In the genomic region with DNA sequence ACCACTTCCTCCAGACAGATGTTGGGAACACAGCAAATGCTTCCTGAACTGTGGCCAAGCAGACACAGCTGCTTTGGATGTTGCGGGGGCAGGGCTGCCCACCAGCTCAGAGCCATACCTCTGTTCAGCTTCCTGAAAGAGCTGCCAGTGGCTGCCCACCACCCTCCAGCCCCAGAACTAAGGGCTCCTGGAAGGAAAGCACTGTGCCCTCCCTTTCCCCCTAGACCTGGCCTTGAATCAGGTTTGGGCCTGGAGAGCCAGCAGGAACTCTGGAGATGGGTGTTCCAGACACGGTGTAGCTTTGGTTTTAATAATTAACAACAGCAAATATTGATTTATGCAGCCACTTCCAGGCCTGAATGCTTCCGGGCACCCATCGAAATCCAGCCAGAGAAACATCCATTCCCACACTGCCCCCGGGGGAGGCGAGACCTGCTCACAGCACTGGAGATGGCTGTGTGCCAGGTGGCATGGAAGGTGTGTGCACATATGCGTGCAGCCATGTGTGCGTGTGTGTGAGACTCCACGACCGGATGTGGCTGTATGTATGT, we compare ENCODE assay signal across 11 cellular contexts. TPM values are rescaled to one million over a fixed set of nuclear protein-coding genes. Genes with fewer than 3 reads are reported as not detected.
DNase-seq lines count a peak whose midpoint lies in the region; ATAC-seq and TF ChIP-seq lines count a peak whose summit lies in the region.
"Had no signal": no experiment of that assay in that cellular context is flagged by ENCODE, and none has a peak within 500 bp of the region (broad histone marks: within the 10 kb centered on the region; RNA-seq: fewer than 3 reads in every experiment).

No MANE protein-coding gene starts in this region.

- no peaks in the 10 kb centered on the region for H3K9me3 ChIP-seq in BLaER1
- no peaks in the 10 kb centered on the region for H3K9me3 ChIP-seq in lung (ENCODE audit: control insufficient read depth in 2 of 2, insufficient read depth in 1 of 2, low read length in 1 of 2)
- H3K9me3 ChIP-seq in left ventricle myocardium inferior (replicated peaks), result no peaks in the 10 kb centered on the region

- DNase-seq in Jurkat, Clone E6-1 (ENCODE audit: low read depth, low spot score), result peak; percentile 84
- DNase-seq in SW480 (ENCODE audit: low spot score) (peak; percentile 32), lung (ENCODE audit: low spot score) (peak; percentile 85), amniotic stem cell (lab: John Stamatoyannopoulos, UW) (no peak), OCI-M2 (lab: John Stamatoyannopoulos, UW; ENCODE audit: unreplicated experiment) (no peak), left ventricle myocardium inferior (no peak)
- DNase-seq: activated CD8-positive, alpha-beta memory T cell treated with anti-CD3 and anti-CD28 coated beads, Interleukin-2, amount 50 U/mL, for 48 hours; C1 segment of cervical spinal cord; midbrain had no signal

- H3K27ac ChIP-seq in BLaER1 (peak overlapping the region; percentile 27; the same call in 1 of the 2 replicates), lung (ENCODE audit: low read depth in 1 of 2, low read length in 1 of 2) (peak overlapping the region in 1 of 2 donors; percentile 84), left ventricle myocardium inferior (replicated peaks) (no peak overlapping the region)

- WGBS in lung, 2 donors, result 57 to 64% methylated on average over 10 of the region's 10 CpGs

- peak overlapping the region; percentile 51 for H3K4me2 ChIP-seq in BLaER1

- H3K4me3 ChIP-seq in BLaER1, result no peak overlapping the region
- peak overlapping the region; percentile 43 for H3K4me3 ChIP-seq in Jurkat, Clone E6-1 (ENCODE audit: low read length)
- H3K4me3 ChIP-seq in lung, result no peak overlapping the region
- H3K4me3 ChIP-seq in left ventricle myocardium inferior, result no peak overlapping the region

- 0 out of 2 replicates have a peak overlapping the region, but pooled peaks have one; percentile 34 for H3K9ac ChIP-seq in BLaER1

- H3K4me1 ChIP-seq in BLaER1 (peaks cover 30% of the 10 kb centered on the region), lung (ENCODE audit: control insufficient read depth in 2 of 2, insufficient read depth in 2 of 2, low read length in 2 of 2) (peaks cover 0 to 7% of the 10 kb centered on the region in 2 donors), left ventricle myocardium inferior (peaks cover 30% of the 10 kb centered on the region)

- H3K36me3 ChIP-seq in BLaER1, result no peaks in the 10 kb centered on the region
- H3K36me3 ChIP-seq in lung (ENCODE audit: control insufficient read depth in 2 of 2, insufficient read depth in 2 of 2, low read length in 2 of 2), result no peaks in the 10 kb centered on the region
- no peaks in the 10 kb centered on the region for H3K36me3 ChIP-seq in left ventricle myocardium inferior

- intact Hi-C loops in left ventricle myocardium inferior (cut with micrococcal nuclease), result no loop called here

- ATAC-seq in lung (ENCODE audit: insufficient read depth, low FRiP score) (no peak), GM21528 (IDR thresholded peaks at IDR 0.05; ENCODE audit: low FRiP score, unreplicated experiment) (no peak)

- no peak for TF ChIP-seq CTCF in lung (IDR thresholded peaks at IDR 0.05; ENCODE audit: control extremely low read depth, extremely low read depth)
- no peak for TF ChIP-seq CTCF in left ventricle myocardium inferior (IDR thresholded peaks at IDR 0.05; ENCODE audit: borderline replicate concordance)

- H3K27me3 ChIP-seq in BLaER1 (no peaks in the 10 kb centered on the region), lung (ENCODE audit: control insufficient read depth, insufficient read depth) (no peaks in the 10 kb centered on the region), left ventricle myocardium inferior (ENCODE audit: low read depth) (peaks cover 70% of the 10 kb centered on the region)

- peaks cover 12% of the 10 kb centered on the region; the same call in 1 of the 2 replicates for H4K20me1 ChIP-seq in BLaER1

RNA-seq across cellular contexts. Expression of a gene that starts 45.7 kb away (rescaled TPM):
- 14.9 TPM for polyA plus RNA-seq in Jurkat, Clone E6-1 (2012; ENCODE audit: insufficient read depth, insufficient read length)
- total RNA-seq in lung, result 10 to 100 TPM; 14.6 to 41.4 TPM
- 10 to 100 TPM in 1 of 2 donors, 1 to 10 TPM in 1; 5.6 to 64.7 TPM for polyA plus RNA-seq in lung
- 6.2 TPM for total RNA-seq in left ventricle myocardium inferior

Comparison
In these comparisons a context has a peak if more than half of its experiments do, and no peak if none do; other contexts are left out.
1. DNase-seq: peak in Jurkat, Clone E6-1 (single experiment), SW480 (single experiment) and lung (single experiment); none in amniotic stem cell (single experiment), OCI-M2 (single experiment) and left ventricle myocardium inferior (single experiment).